In the genomic region with DNA sequence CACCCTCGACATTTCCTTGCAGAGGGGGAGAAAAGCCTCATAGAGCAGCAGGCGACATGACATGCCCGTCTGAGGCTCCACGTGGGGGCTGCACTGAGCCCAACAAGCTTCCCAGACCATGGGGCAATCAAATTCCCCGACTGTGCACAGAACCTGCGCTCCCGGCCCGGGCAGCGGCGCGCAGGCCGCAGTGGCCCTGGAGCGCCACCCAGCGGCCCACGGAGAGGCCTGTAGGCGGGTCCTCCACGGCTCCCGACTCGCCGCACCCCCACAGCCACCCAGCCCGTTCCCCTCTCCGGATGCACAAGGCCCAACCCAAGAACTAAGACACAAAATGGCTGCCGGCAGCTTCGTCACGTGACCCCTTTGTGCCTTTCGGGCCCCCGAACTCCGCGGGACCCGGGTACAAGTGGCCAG, we compare ENCODE assay signal across 1 cellular context.
TF ChIP-seq lines count a peak whose summit lies in the region.

No MANE protein-coding gene starts in this region.

TF ChIP-seq in K562, 482 proteins besides CTCF, POLR2A, EP300 and RAD21 (continued from another document and continues in another):
- TF ChIP-seq ZNF449 (CRISPR knock-in tag; IDR thresholded peaks at IDR 0.05) (no peak), ZHX1 (conservative IDR thresholded peaks at IDR 0.05; ENCODE audit: low read length) (no peak), ZNF316 (IDR thresholded peaks at IDR 0.05) (no peak), ETV6 (IDR thresholded peaks at IDR 0.05; ENCODE audit: borderline replicate concordance in 1 of 2, low read depth in 2 of 2, low read length in 1 of 2) (no peak), ETV6 (CRISPR knock-in tag; IDR thresholded peaks at IDR 0.05; ENCODE audit: borderline replicate concordance) (no peak), RBFOX2 (IDR thresholded peaks at IDR 0.05; ENCODE audit: low read depth, low read length) (peak; percentile 80), ZNF589 (CRISPR knock-in tag; IDR thresholded peaks at IDR 0.05; ENCODE audit: low read depth) (no peak), HMG20B (CRISPR knock-in tag; IDR thresholded peaks at IDR 0.05) (no peak), SIRT6 (IDR thresholded peaks at IDR 0.05; ENCODE audit: low read depth, low read length) (no peak), ZNF696 (CRISPR knock-in tag; conservative IDR thresholded peaks at IDR 0.05) (no peak), NONO (IDR thresholded peaks at IDR 0.05; ENCODE audit: low read depth in 2 of 2, low read length in 1 of 2) (no peak), ZNF140 (CRISPR knock-in tag; IDR thresholded peaks at IDR 0.05) (no peak), MAFG (tag; conservative IDR thresholded peaks at IDR 0.05) (no peak), ZNF431 (CRISPR knock-in tag; IDR thresholded peaks at IDR 0.05) (no peak), ZNF512 (tag; IDR thresholded peaks at IDR 0.05) (no peak), HSF4 (CRISPR knock-in tag; IDR thresholded peaks at IDR 0.05; ENCODE audit: borderline replicate concordance) (no peak), ZNF354B (CRISPR knock-in tag; IDR thresholded peaks at IDR 0.05) (no peak), ZNF174 (CRISPR knock-in tag; IDR thresholded peaks at IDR 0.05) (no peak), SMARCB1 (IDR thresholded peaks at IDR 0.05; ENCODE audit: insufficient read length, low read depth) (no peak), ZNF586 (CRISPR knock-in tag; conservative IDR thresholded peaks at IDR 0.05) (no peak), CBX3 (IDR thresholded peaks at IDR 0.05; ENCODE audit: borderline replicate concordance in 1 of 2, low read length in 2 of 2) (no peak), CUX1 (CRISPR knock-in tag; IDR thresholded peaks at IDR 0.05) (no peak), PRPF4 (IDR thresholded peaks at IDR 0.05; ENCODE audit: insufficient read depth, low read depth, low read length, poor library complexity, severe bottlenecking) (peak; percentile 44)
- TF ChIP-seq, protein P1, sequence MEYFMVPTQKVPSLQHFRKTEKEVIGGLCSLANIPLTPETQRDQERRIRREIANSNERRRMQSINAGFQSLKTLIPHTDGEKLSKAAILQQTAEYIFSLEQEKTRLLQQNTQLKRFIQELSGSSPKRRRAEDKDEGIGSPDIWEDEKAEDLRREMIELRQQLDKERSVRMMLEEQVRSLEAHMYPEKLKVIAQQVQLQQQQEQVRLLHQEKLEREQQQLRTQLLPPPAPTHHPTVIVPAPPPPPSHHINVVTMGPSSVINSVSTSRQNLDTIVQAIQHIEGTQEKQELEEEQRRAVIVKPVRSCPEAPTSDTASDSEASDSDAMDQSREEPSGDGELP (CRISPR knock-in tag; IDR thresholded peaks at IDR 0.05; ENCODE audit: borderline replicate concordance), result peak; percentile 60; the same call in 1 of the 2 replicates
- TF ChIP-seq, protein P2, sequence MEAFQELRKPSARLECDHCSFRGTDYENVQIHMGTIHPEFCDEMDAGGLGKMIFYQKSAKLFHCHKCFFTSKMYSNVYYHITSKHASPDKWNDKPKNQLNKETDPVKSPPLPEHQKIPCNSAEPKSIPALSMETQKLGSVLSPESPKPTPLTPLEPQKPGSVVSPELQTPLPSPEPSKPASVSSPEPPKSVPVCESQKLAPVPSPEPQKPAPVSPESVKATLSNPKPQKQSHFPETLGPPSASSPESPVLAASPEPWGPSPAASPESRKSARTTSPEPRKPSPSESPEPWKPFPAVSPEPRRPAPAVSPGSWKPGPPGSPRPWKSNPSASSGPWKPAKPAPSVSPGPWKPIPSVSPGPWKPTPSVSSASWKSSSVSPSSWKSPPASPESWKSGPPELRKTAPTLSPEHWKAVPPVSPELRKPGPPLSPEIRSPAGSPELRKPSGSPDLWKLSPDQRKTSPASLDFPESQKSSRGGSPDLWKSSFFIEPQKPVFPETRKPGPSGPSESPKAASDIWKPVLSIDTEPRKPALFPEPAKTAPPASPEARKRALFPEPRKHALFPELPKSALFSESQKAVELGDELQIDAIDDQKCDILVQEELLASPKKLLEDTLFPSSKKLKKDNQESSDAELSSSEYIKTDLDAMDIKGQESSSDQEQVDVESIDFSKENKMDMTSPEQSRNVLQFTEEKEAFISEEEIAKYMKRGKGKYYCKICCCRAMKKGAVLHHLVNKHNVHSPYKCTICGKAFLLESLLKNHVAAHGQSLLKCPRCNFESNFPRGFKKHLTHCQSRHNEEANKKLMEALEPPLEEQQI (IDR thresholded peaks at IDR 0.05), result no peak
- TF ChIP-seq, protein P3, sequence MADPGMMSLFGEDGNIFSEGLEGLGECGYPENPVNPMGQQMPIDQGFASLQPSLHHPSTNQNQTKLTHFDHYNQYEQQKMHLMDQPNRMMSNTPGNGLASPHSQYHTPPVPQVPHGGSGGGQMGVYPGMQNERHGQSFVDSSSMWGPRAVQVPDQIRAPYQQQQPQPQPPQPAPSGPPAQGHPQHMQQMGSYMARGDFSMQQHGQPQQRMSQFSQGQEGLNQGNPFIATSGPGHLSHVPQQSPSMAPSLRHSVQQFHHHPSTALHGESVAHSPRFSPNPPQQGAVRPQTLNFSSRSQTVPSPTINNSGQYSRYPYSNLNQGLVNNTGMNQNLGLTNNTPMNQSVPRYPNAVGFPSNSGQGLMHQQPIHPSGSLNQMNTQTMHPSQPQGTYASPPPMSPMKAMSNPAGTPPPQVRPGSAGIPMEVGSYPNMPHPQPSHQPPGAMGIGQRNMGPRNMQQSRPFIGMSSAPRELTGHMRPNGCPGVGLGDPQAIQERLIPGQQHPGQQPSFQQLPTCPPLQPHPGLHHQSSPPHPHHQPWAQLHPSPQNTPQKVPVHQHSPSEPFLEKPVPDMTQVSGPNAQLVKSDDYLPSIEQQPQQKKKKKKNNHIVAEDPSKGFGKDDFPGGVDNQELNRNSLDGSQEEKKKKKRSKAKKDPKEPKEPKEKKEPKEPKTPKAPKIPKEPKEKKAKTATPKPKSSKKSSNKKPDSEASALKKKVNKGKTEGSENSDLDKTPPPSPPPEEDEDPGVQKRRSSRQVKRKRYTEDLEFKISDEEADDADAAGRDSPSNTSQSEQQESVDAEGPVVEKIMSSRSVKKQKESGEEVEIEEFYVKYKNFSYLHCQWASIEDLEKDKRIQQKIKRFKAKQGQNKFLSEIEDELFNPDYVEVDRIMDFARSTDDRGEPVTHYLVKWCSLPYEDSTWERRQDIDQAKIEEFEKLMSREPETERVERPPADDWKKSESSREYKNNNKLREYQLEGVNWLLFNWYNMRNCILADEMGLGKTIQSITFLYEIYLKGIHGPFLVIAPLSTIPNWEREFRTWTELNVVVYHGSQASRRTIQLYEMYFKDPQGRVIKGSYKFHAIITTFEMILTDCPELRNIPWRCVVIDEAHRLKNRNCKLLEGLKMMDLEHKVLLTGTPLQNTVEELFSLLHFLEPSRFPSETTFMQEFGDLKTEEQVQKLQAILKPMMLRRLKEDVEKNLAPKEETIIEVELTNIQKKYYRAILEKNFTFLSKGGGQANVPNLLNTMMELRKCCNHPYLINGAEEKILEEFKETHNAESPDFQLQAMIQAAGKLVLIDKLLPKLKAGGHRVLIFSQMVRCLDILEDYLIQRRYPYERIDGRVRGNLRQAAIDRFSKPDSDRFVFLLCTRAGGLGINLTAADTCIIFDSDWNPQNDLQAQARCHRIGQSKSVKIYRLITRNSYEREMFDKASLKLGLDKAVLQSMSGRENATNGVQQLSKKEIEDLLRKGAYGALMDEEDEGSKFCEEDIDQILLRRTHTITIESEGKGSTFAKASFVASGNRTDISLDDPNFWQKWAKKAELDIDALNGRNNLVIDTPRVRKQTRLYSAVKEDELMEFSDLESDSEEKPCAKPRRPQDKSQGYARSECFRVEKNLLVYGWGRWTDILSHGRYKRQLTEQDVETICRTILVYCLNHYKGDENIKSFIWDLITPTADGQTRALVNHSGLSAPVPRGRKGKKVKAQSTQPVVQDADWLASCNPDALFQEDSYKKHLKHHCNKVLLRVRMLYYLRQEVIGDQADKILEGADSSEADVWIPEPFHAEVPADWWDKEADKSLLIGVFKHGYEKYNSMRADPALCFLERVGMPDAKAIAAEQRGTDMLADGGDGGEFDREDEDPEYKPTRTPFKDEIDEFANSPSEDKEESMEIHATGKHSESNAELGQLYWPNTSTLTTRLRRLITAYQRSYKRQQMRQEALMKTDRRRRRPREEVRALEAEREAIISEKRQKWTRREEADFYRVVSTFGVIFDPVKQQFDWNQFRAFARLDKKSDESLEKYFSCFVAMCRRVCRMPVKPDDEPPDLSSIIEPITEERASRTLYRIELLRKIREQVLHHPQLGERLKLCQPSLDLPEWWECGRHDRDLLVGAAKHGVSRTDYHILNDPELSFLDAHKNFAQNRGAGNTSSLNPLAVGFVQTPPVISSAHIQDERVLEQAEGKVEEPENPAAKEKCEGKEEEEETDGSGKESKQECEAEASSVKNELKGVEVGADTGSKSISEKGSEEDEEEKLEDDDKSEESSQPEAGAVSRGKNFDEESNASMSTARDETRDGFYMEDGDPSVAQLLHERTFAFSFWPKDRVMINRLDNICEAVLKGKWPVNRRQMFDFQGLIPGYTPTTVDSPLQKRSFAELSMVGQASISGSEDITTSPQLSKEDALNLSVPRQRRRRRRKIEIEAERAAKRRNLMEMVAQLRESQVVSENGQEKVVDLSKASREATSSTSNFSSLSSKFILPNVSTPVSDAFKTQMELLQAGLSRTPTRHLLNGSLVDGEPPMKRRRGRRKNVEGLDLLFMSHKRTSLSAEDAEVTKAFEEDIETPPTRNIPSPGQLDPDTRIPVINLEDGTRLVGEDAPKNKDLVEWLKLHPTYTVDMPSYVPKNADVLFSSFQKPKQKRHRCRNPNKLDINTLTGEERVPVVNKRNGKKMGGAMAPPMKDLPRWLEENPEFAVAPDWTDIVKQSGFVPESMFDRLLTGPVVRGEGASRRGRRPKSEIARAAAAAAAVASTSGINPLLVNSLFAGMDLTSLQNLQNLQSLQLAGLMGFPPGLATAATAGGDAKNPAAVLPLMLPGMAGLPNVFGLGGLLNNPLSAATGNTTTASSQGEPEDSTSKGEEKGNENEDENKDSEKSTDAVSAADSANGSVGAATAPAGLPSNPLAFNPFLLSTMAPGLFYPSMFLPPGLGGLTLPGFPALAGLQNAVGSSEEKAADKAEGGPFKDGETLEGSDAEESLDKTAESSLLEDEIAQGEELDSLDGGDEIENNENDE (IDR thresholded peaks at IDR 0.05; ENCODE audit: low read depth, low read length), result no peak
